ENCODE assay signal across 8 cellular contexts in the genomic region with DNA sequence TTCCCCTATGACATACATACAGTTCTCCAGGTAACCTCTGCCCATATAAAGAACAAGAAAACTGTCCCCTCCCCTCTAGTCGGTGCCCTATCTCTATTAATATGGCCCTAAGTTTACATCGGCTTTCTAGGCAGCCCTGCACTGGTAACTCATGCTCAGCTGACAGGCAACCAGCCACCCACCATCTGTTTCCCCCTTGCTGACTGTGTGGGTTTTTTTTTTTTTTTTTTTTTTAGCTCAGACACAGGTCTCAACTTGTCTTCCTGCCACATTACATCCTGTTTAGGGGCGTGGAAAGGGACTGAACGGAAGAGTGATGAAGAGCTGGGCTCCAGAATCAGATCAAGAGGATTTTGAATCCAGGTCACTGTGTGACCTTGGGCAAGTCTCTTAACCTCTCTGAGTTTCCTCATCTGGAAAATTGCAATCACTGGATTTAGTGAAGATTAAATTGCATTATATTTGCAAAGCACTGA. TPM values are rescaled to one million over a fixed set of nuclear protein-coding genes. Genes with fewer than 3 reads are reported as not detected.
DNase-seq lines count a peak whose midpoint lies in the region; ATAC-seq and TF ChIP-seq lines count a peak whose summit lies in the region.

No MANE protein-coding gene starts in this region.

- CTCF ChIA-PET in CD8-positive, alpha-beta T cell (lab: Charles Lee): interaction anchor here (0.8 to 27.7 kb wide), 10 partner anchors 8 to 44 kb away, joined by 3 to 338 read pairs (median 7); a partner anchor contains a TSS

- no peaks in the 10 kb centered on the region for H3K9me3 ChIP-seq in CD8-positive, alpha-beta T cell (ENCODE audit: low read length)

- no peaks in the 10 kb centered on the region for H3K27me3 Mint-ChIP-seq in CD8-positive, alpha-beta T cell (ENCODE audit: low read depth)

- H3K4me3 ChIP-seq in CD8-positive, alpha-beta T cell (ENCODE audit: low read depth, low read length): peak overlapping the region; percentile 25
- H3K4me3 ChIP-seq in skin epidermis: peak overlapping the region in 1 of 7 experiments; percentile 6

- peak; percentile 43 to 88 (median 70) for DNase-seq in CD8-positive, alpha-beta T cell
- DNase-seq in NOMO-1 treated with dmso at 0.1 percent for 144 hours (lab: John Stamatoyannopoulos, UW; ENCODE audit: unreplicated experiment) (peak; percentile 87), GM03348 (ENCODE audit: low spot score) (no peak), superior temporal gyrus (ENCODE audit: extremely low spot score) (no peak), ecto neural progenitor cell (ENCODE audit: low spot score) (no peak)
- peak; percentile 88 for DNase-seq in activated effector memory CD4-positive, alpha-beta T cell treated with anti-CD3 and anti-CD28 coated beads, Interleukin-2, amount 50 U/mL, for 16 hours

- H3K4me1 Mint-ChIP-seq in CD8-positive, alpha-beta T cell (ENCODE audit: low read depth): peaks cover 94% of the 10 kb centered on the region

- H3K27ac ChIP-seq in CD8-positive, alpha-beta T cell (ENCODE audit: low read depth, low read length): peak overlapping the region; percentile 72
- H3K27ac ChIP-seq in skin epidermis: peak overlapping the region in 13 of 21 experiments; percentile 21 to 88 (median 61)

- peaks cover 72% of the 10 kb centered on the region for H3K36me3 Mint-ChIP-seq in CD8-positive, alpha-beta T cell

- H3K27ac Mint-ChIP-seq in CD8-positive, alpha-beta T cell: peak overlapping the region; percentile 99

- POLR2A ChIA-PET in CD8-positive, alpha-beta T cell (lab: Charles Lee): interaction anchor here (0.9 to 15.1 kb wide), 9 partner anchors 11 to 35 kb away, joined by 3 to 326 read pairs (median 6); a partner anchor contains a TSS

- TF ChIP-seq CTCF in CD8-positive, alpha-beta T cell (IDR thresholded peaks at IDR 0.05): no peak

- H3K27me3 ChIP-seq in CD8-positive, alpha-beta T cell (ENCODE audit: insufficient read depth, low read length): no peaks in the 10 kb centered on the region

- peak overlapping the region; percentile 77 for H3K4me3 Mint-ChIP-seq in CD8-positive, alpha-beta T cell

- intact Hi-C loops in CD8-positive, alpha-beta T cell (cut with DNase I, micrococcal nuclease): loop anchor here (1.0 kb wide), 5 partner anchors 11 to 36 kb away; no protein-coding TSS in a partner anchor

- no peaks in the 10 kb centered on the region for H3K9me3 Mint-ChIP-seq in CD8-positive, alpha-beta T cell

- ATAC-seq in CD8-positive, alpha-beta T cell: peak; percentile 82
- ATAC-seq in GM21447 (IDR thresholded peaks at IDR 0.05; ENCODE audit: unreplicated experiment): peak; percentile 35

- peaks cover 90% of the 10 kb centered on the region for H3K4me1 ChIP-seq in CD8-positive, alpha-beta T cell (ENCODE audit: insufficient read depth, low read length)

- peaks cover 31% of the 10 kb centered on the region for H3K36me3 ChIP-seq in CD8-positive, alpha-beta T cell (ENCODE audit: insufficient read depth, low read length)

RNA-seq across cellular contexts. Expression of a gene that starts 14.0 kb away (rescaled TPM):
- total RNA-seq in CD8-positive, alpha-beta T cell: 100 to 1,000 TPM; 629 to 653 TPM

RNA-seq across cellular contexts. Expression of a gene that starts 20.2 kb away (rescaled TPM):
- total RNA-seq in CD8-positive, alpha-beta T cell: 1 to 10 TPM; 6.6 to 7.4 TPM

Comparison
In these comparisons a context has a peak if more than half of its experiments do, and no peak if none do; other contexts are left out.
1. DNase-seq: peak in CD8-positive, alpha-beta T cell (7 of 7), NOMO-1 treated with dmso at 0.1 percent for 144 hours (single experiment) and activated effector memory CD4-positive, alpha-beta T cell treated with anti-CD3 and anti-CD28 coated beads, Interleukin-2, amount 50 U/mL, for 16 hours (single experiment); none in GM03348 (single experiment), superior temporal gyrus (single experiment) and ecto neural progenitor cell (single experiment).